Comparison of ENCODE assay signal across 22 cellular contexts in the genomic region with DNA sequence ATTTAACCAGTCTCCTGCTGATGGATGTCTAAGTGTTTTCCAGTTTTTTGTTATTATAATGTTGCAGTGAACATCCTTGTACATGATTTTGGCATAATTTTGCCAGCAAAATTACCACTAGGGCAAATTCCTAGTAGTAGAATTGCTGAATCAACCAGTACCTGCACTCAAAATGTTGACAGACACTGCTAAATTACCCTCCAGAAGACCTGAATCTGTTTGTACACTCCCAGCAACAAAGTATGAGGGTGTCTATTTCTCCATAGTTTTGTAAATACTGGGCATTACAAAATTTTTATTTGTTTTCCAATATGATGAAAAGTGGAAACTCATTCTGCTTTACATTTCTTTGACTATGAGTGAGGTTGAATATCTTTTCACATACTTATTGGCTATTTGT. TPM values are rescaled to one million over a fixed set of nuclear protein-coding genes. Genes with fewer than 3 reads are reported as not detected.
DNase-seq lines count a peak whose midpoint lies in the region; ATAC-seq, FAIRE-seq and TF ChIP-seq lines count a peak whose summit lies in the region.
"Had no signal": no experiment of that assay in that cellular context is flagged by ENCODE, and none has a peak within 500 bp of the region (broad histone marks: within the 10 kb centered on the region; RNA-seq: fewer than 3 reads in every experiment).

No MANE protein-coding gene starts in this region.

- DNase-seq in HepG2 (ENCODE audit: low spot score) (no peak), Panc1 (ENCODE audit: low read depth, low spot score) (no peak), right lobe of liver (no peak), neuronal stem cell (ENCODE audit: low spot score) (no peak)
- no peak for DNase-seq in activated naive CD4-positive, alpha-beta T cell treated with anti-CD3 and anti-CD28 coated beads for 36 hours
- DNase-seq: 8988T; AML-193; Caco-2; Calu3; CD4-positive, alpha-beta T cell; CD8-positive, alpha-beta T cell; DMS79 treated with DMSO at 0.1 percent for 48 hours; GF-D8 had no signal

- H2BK12ac ChIP-seq in neuronal stem cell (ENCODE audit: low read length): no peak overlapping the region

- H3K27me3 Mint-ChIP-seq in activated naive CD4-positive, alpha-beta T cell treated with anti-CD3 and anti-CD28 coated beads for 36 hours (ENCODE audit: low read depth): no peaks in the 10 kb centered on the region
- H3K27me3 Mint-ChIP-seq: CD4-positive, alpha-beta T cell had no signal

- TF ChIP-seq EP300 in HepG2 (IDR thresholded peaks at IDR 0.05; ENCODE audit: low read depth in 2 of 2, low read length in 2 of 2): no peak
- TF ChIP-seq EP300 in HepG2 (CRISPR knock-in tag; IDR thresholded peaks at IDR 0.05; ENCODE audit: borderline replicate concordance): no peak

- intact Hi-C loops in HepG2 (cut with micrococcal nuclease; ENCODE audit: unreplicated experiment) (no loop called here), Panc1 (cut with micrococcal nuclease; ENCODE audit: unreplicated experiment) (no loop called here), right lobe of liver (cut with DNase I) (no loop called here)
- intact Hi-C loops in activated naive CD4-positive, alpha-beta T cell treated with anti-CD3 and anti-CD28 coated beads for 36 hours (cut with micrococcal nuclease): no loop called here

- H2AFZ ChIP-seq in HepG2 (ENCODE audit: low read length) (no peak overlapping the region), neuronal stem cell (ENCODE audit: low read length) (no peak overlapping the region)

- H3K9me3 Mint-ChIP-seq in activated naive CD4-positive, alpha-beta T cell treated with anti-CD3 and anti-CD28 coated beads for 36 hours: no peaks in the 10 kb centered on the region
- H3K9me3 Mint-ChIP-seq: CD4-positive, alpha-beta T cell; CD8-positive, alpha-beta T cell had no signal

- TF ChIP-seq CTCF in liver (IDR thresholded peaks at IDR 0.05; ENCODE audit: low read depth, low read length, missing input control) (no peak), HepG2 (CRISPR knock-in tag; IDR thresholded peaks at IDR 0.05) (no peak), Panc1 (IDR thresholded peaks at IDR 0.05) (no peak), right lobe of liver (IDR thresholded peaks at IDR 0.05) (no peak)

- H3K4me1 ChIP-seq in liver (ENCODE audit: control insufficient read depth in 4 of 4, insufficient read depth in 4 of 4, low read length in 3 of 4) (peaks cover 4 to 22% (median 17%) of the 10 kb centered on the region in 4 donors), HepG2 (ENCODE audit: insufficient read depth, low read length) (peaks cover 28% of the 10 kb centered on the region), Panc1 (ENCODE audit: control insufficient read depth, insufficient read depth, low read length) (peaks cover 29% of the 10 kb centered on the region), right lobe of liver (peaks cover 0 to 35% (median 4%) of the 10 kb centered on the region in 4 donors), neuronal stem cell (ENCODE audit: control insufficient read depth in 2 of 2, insufficient read depth in 1 of 2, low read depth in 1 of 2, low read length in 2 of 2) (peaks cover 7 to 13% of the 10 kb centered on the region in 2 donors)
- H3K4me1 ChIP-seq: Caco-2 had no signal

- H3K14ac ChIP-seq in neuronal stem cell (ENCODE audit: low read length): no peak overlapping the region

- H3K9ac ChIP-seq in liver (ENCODE audit: low read depth in 1 of 2, low read length in 2 of 2) (no peak overlapping the region), HepG2 (ENCODE audit: insufficient read depth, low read depth, low read length) (no peak overlapping the region), neuronal stem cell (ENCODE audit: low read depth, low read length, poor library complexity) (no peak overlapping the region)
- H3K9ac ChIP-seq: BLaER1 treated with 17β-estradiol and CSF1 and Interleukin-3, amounts not matched to agents 10 nM and 100 nM had no signal

- H3K27ac ChIP-seq in liver (ENCODE audit: low read depth in 1 of 2, low read length in 2 of 2): peak overlapping the region in 1 of 2 donors; percentile 7
- no peak overlapping the region for H3K27ac ChIP-seq in HepG2 (ENCODE audit: extremely low read length, insufficient read depth, low read length)
- peak overlapping the region; percentile 59; the same call in 1 of the 2 replicates for H3K27ac ChIP-seq in Panc1 (ENCODE audit: low read length)
- H3K27ac ChIP-seq in right lobe of liver: no peak overlapping the region
- no peak overlapping the region for H3K27ac ChIP-seq in neuronal stem cell (replicated peaks; ENCODE audit: low read length)
- H3K27ac ChIP-seq: BLaER1 treated with 17β-estradiol and CSF1 and Interleukin-3, amounts not matched to agents 10 nM and 100 nM; C4-2B had no signal

- H4K8ac ChIP-seq in neuronal stem cell (ENCODE audit: low read depth, low read length): no peak overlapping the region

- H4K91ac ChIP-seq in neuronal stem cell (ENCODE audit: low read depth, low read length, poor library complexity): no peak overlapping the region

- POLR2A ChIA-PET in HepG2 (lab: Yijun Ruan, JAX) (no interaction called here), Panc1 (lab: Charles Lee) (no interaction called here)

- H3K9me3 ChIP-seq in liver (ENCODE audit: control insufficient read depth in 4 of 4, low read length in 3 of 4): no peaks in the 10 kb centered on the region
- no peaks in the 10 kb centered on the region for H3K9me3 ChIP-seq in HepG2 (ENCODE audit: low read length)
- H3K9me3 ChIP-seq in Panc1 (ENCODE audit: control insufficient read depth, insufficient read depth, low read depth, low read length): no peaks in the 10 kb centered on the region
- H3K9me3 ChIP-seq in right lobe of liver: no peaks in the 10 kb centered on the region
- no peaks in the 10 kb centered on the region for H3K9me3 ChIP-seq in neuronal stem cell (replicated peaks in 1 of 2; ENCODE audit: control insufficient read depth in 2 of 2, insufficient read depth in 1 of 2, low read depth in 1 of 2, low read length in 2 of 2)
- H3K9me3 ChIP-seq: Caco-2 had no signal

- no peaks in the 10 kb centered on the region for H4K20me1 ChIP-seq in HepG2 (ENCODE audit: insufficient read depth, low read length)
- H4K20me1 ChIP-seq: BLaER1 treated with 17β-estradiol and CSF1 and Interleukin-3, amounts not matched to agents 10 nM and 100 nM had no signal

- no peaks in the 10 kb centered on the region for H3K36me3 Mint-ChIP-seq in activated naive CD4-positive, alpha-beta T cell treated with anti-CD3 and anti-CD28 coated beads for 36 hours (ENCODE audit: low read depth)
- H3K36me3 Mint-ChIP-seq: CD8-positive, alpha-beta T cell had no signal

- H2BK15ac ChIP-seq in neuronal stem cell (ENCODE audit: low read length): no peak overlapping the region

- H3K27me3 ChIP-seq in liver (ENCODE audit: control insufficient read depth in 4 of 4, insufficient read depth in 4 of 4, low read length in 3 of 4) (no peaks in the 10 kb centered on the region), HepG2 (ENCODE audit: control insufficient read depth in 1 of 2, insufficient read depth in 2 of 2, low read length in 2 of 2) (peaks cover 2 to 14% of the 10 kb centered on the region in 2 experiments; a peak in 3 of 5 replicates), Panc1 (ENCODE audit: control insufficient read depth, insufficient read depth, low read length) (no peaks in the 10 kb centered on the region), right lobe of liver (no peaks in the 10 kb centered on the region), neuronal stem cell (ENCODE audit: control insufficient read depth in 3 of 3, insufficient read depth in 3 of 3, low read depth in 1 of 3, low read length in 3 of 3) (peaks cover 0 to 4% (median 0%) of the 10 kb centered on the region in 3 experiments)
- H3K27me3 ChIP-seq: BLaER1 treated with 17β-estradiol and CSF1 and Interleukin-3, amounts not matched to agents 10 nM and 100 nM had no signal

- in situ Hi-C loops in HepG2 (cut with HindIII; ENCODE audit: extremely low pct_ligation_motif_present, low pct_unique_long_range_greater_than_20kb): no loop called here
- in situ Hi-C loops in Panc1 (cut with HindIII; ENCODE audit: low pct_unique_long_range_greater_than_20kb, low sequenced_read_pairs): loop anchor here (25.0 kb wide), 1 partner anchor 115 kb away; a partner anchor contains a TSS

- no peaks in the 10 kb centered on the region for H3K79me2 ChIP-seq in HepG2 (ENCODE audit: insufficient read depth, low read length)

- H3K4me2 ChIP-seq in HepG2 (ENCODE audit: low read depth, low read length) (no peak overlapping the region), neuronal stem cell (ENCODE audit: insufficient read depth, low read length, poor library complexity, severe bottlenecking) (no peak overlapping the region)
- H3K4me2 ChIP-seq: BLaER1 treated with 17β-estradiol and CSF1 and Interleukin-3, amounts not matched to agents 10 nM and 100 nM had no signal

- no peak overlapping the region for H2BK5ac ChIP-seq in neuronal stem cell (ENCODE audit: low read length)

- TF ChIP-seq RAD21 in liver (IDR thresholded peaks at IDR 0.05) (no peak), HepG2 (CRISPR knock-in tag; IDR thresholded peaks at IDR 0.05) (no peak)

- H3K27ac Mint-ChIP-seq in activated naive CD4-positive, alpha-beta T cell treated with anti-CD3 and anti-CD28 coated beads for 36 hours: no peak overlapping the region
- H3K27ac Mint-ChIP-seq: B cell; CD4-positive, alpha-beta T cell; CD8-positive, alpha-beta T cell had no signal

- no peak overlapping the region for H3K4ac ChIP-seq in neuronal stem cell (ENCODE audit: low read length)

- H3K4me1 Mint-ChIP-seq in activated naive CD4-positive, alpha-beta T cell treated with anti-CD3 and anti-CD28 coated beads for 36 hours (ENCODE audit: low read depth): peaks cover 3% of the 10 kb centered on the region

- no peak overlapping the region for H3K18ac ChIP-seq in neuronal stem cell (ENCODE audit: low read length)

- CTCF ChIA-PET in HepG2 (lab: Yijun Ruan, JAX; ENCODE audit: low intra/inter-chr PET ratio, low total read pairs) (no interaction called here), Panc1 (lab: Charles Lee) (no interaction called here)
- CTCF ChIA-PET in activated naive CD4-positive, alpha-beta T cell treated with anti-CD3 and anti-CD28 coated beads for 36 hours (lab: Charles Lee): no interaction called here

- no peak for FAIRE-seq in HepG2 (lab: Jason Lieb, UNC)
- FAIRE-seq: A204.1, D721Med, G401.6, GM12891, GM19239 had no signal

- H3K23ac ChIP-seq in neuronal stem cell (ENCODE audit: low read depth, low read length, poor library complexity): no peak overlapping the region

- no peaks in the 10 kb centered on the region for H3K79me1 ChIP-seq in neuronal stem cell (ENCODE audit: low read depth, low read length)

- no peak overlapping the region for H3K4me3 Mint-ChIP-seq in activated naive CD4-positive, alpha-beta T cell treated with anti-CD3 and anti-CD28 coated beads for 36 hours
- H3K4me3 Mint-ChIP-seq: B cell; CD4-positive, alpha-beta T cell; CD8-positive, alpha-beta T cell had no signal

- TF ChIP-seq POLR2A in HepG2 (IDR thresholded peaks at IDR 0.05; ENCODE audit: insufficient read depth in 1 of 2, low read depth in 2 of 2, low read length in 2 of 2): no peak
- no peak for TF ChIP-seq POLR2A in right lobe of liver (IDR thresholded peaks at IDR 0.05)

- no peaks in the 10 kb centered on the region for H3K36me3 ChIP-seq in liver (ENCODE audit: control insufficient read depth in 4 of 4, insufficient read depth in 3 of 4, low read depth in 1 of 4, low read length in 3 of 4)
- H3K36me3 ChIP-seq in HepG2 (replicated peaks in 1 of 2; ENCODE audit: control insufficient read depth in 1 of 2, insufficient read depth in 2 of 2, low read length in 2 of 2): no peaks in the 10 kb centered on the region
- H3K36me3 ChIP-seq in Panc1 (ENCODE audit: control insufficient read depth, insufficient read depth, low read length): no peaks in the 10 kb centered on the region
- H3K36me3 ChIP-seq in right lobe of liver: no peaks in the 10 kb centered on the region
- H3K36me3 ChIP-seq in neuronal stem cell (replicated peaks in 1 of 2; ENCODE audit: control insufficient read depth in 2 of 2, insufficient read depth in 2 of 2, low read length in 2 of 2): no peaks in the 10 kb centered on the region
- H3K36me3 ChIP-seq: BLaER1 treated with 17β-estradiol and CSF1 and Interleukin-3, amounts not matched to agents 10 nM and 100 nM had no signal

- H2BK120ac ChIP-seq in neuronal stem cell (ENCODE audit: low read depth, low read length): no peak overlapping the region

- H3K4me3 ChIP-seq in liver (ENCODE audit: low read depth in 1 of 3, low read length in 3 of 3): no peak overlapping the region
- no peak overlapping the region for H3K4me3 ChIP-seq in HepG2 (replicated peaks in 1 of 3; ENCODE audit: insufficient read depth in 1 of 3, low read depth in 2 of 3, low read length in 3 of 3)
- no peak overlapping the region for H3K4me3 ChIP-seq in Panc1 (ENCODE audit: low read depth in 2 of 2, low read length in 2 of 2)
- H3K4me3 ChIP-seq in right lobe of liver: no peak overlapping the region
- H3K4me3 ChIP-seq in neuronal stem cell (ENCODE audit: low read length in 2 of 2): no peak overlapping the region
- H3K4me3 ChIP-seq: BLaER1 treated with 17β-estradiol and CSF1 and Interleukin-3, amounts not matched to agents 10 nM and 100 nM had no signal

- H2AK5ac ChIP-seq in neuronal stem cell (ENCODE audit: low read depth, low read length): no peak overlapping the region

- no TSS peak for BruUV-seq in HepG2 (replicated peaks; lab: Mats Ljungman, UMichigan)
- BruUV-seq in Panc1 (replicated peaks; lab: Mats Ljungman, UMichigan): no TSS peak

- ATAC-seq in HepG2: no peak
- no peak for ATAC-seq in Panc1
- ATAC-seq in right lobe of liver: peak; percentile 18 to 58 (median 51)
- ATAC-seq: CD8-positive, alpha-beta T cell had no signal

RNA-seq across cellular contexts. Expression of a gene that starts 11.2 kb away (rescaled TPM):
- total RNA-seq in liver (100 to 1,000 TPM in 1 of 2 donors, 10 to 100 TPM in 1; 60.5 to 104 TPM), HepG2 (2016; rRNA removed; fragmentation: Illumina TruSeq; extraction: Trizol) (55.8 and 155 TPM in 2 replicates), Panc1 (2021; ENCODE audit: unreplicated experiment) (547 TPM), right lobe of liver (100 to 1,000 TPM in 3 of 6 experiments, 10 to 100 TPM in 3; 57.8 to 118 (median 102) TPM)
- polyA plus RNA-seq in liver (10 to 100 TPM; 48.3 to 99.3 TPM), HepG2 (2011; rRNA removed) (331 and 367 TPM in 2 replicates)
- 17.0 and 17.4 TPM in 2 replicates for total RNA-seq in HepG2 (2016; cell fraction: cytosol; rRNA removed; fragmentation: Illumina TruSeq; extraction: Trizol; ENCODE audit: low read depth)
- total RNA-seq in HepG2 (2016; cell fraction: insoluble cytoplasmic fraction; rRNA removed; fragmentation: Illumina TruSeq; extraction: Trizol): 56.1 and 159 TPM in 2 replicates
- total RNA-seq in HepG2 (2016; cell fraction: membrane; rRNA removed; fragmentation: Illumina TruSeq; extraction: Trizol): 24.5 and 25.4 TPM in 2 replicates
- 512 and 527 TPM in 2 replicates for total RNA-seq in HepG2 (2016; cell fraction: nucleus; rRNA removed; fragmentation: Illumina TruSeq; extraction: Trizol)
- polyA plus RNA-seq in HepG2 (2011; cell fraction: cytosol; rRNA removed): 57.6 and 71.2 TPM in 2 replicates
- polyA plus RNA-seq in HepG2 (2011; cell fraction: nucleus; rRNA removed): 1,062 and 1,322 TPM in 2 replicates
- polyA plus RNA-seq in HepG2 (2012): 226 and 241 TPM in 2 replicates
- polyA plus RNA-seq in HepG2 (2016; cell fraction: cytosol; fragmentation: Illumina TruSeq; extraction: Trizol; ENCODE audit: low read depth): 3.7 and 4.3 TPM in 2 replicates
- polyA plus RNA-seq in HepG2 (2016; cell fraction: insoluble cytoplasmic fraction; fragmentation: Illumina TruSeq; extraction: Trizol; ENCODE audit: low read depth): 67.1 and 68.7 TPM in 2 replicates
- polyA plus RNA-seq in HepG2 (2016; cell fraction: membrane; fragmentation: Illumina TruSeq; extraction: Trizol; ENCODE audit: low read depth): 13.5 TPM in 2 replicates
- 1,060 and 1,066 TPM in 2 replicates for polyA plus RNA-seq in HepG2 (2016; cell fraction: nucleus; fragmentation: Illumina TruSeq; extraction: Trizol; ENCODE audit: insufficient read depth, low read depth)
- 260 and 404 TPM in 2 replicates for polyA minus RNA-seq in HepG2 (2011; rRNA and poly(A)+ RNA removed; ENCODE audit: low replicate concordance)
- polyA minus RNA-seq in HepG2 (2011; cell fraction: cytosol; rRNA and poly(A)+ RNA removed): 43.2 and 67.4 TPM in 2 replicates
- polyA minus RNA-seq in HepG2 (2011; cell fraction: nucleus; rRNA and poly(A)+ RNA removed): 961 and 1,136 TPM in 2 replicates
- polyA plus RNA-seq in Panc1 (2012; ENCODE audit: insufficient read length): 391 TPM
- total RNA-seq in activated naive CD4-positive, alpha-beta T cell treated with anti-CD3 and anti-CD28 coated beads for 36 hours: 100 to 1,000 TPM; 221 to 228 TPM
- 158 TPM for polyA plus RNA-seq in neuronal stem cell (2013, experiment 1 of 2)
- 153 TPM for polyA plus RNA-seq in neuronal stem cell (2013, experiment 2 of 2)

RNA-seq across cellular contexts. Expression of a gene that starts 33.5 kb away (rescaled TPM):
- total RNA-seq in liver: 100 to 1,000 TPM in 1 of 2 donors, 10 to 100 TPM in 1; 77.5 to 189 TPM
- 100 to 1,000 TPM in 1 of 2 donors, 10 to 100 TPM in 1; 67.3 to 103 TPM for polyA plus RNA-seq in liver
- 51.3 and 103 TPM in 2 replicates for total RNA-seq in HepG2 (2016; rRNA removed; fragmentation: Illumina TruSeq; extraction: Trizol)
- 17.1 and 22.7 TPM in 2 replicates for total RNA-seq in HepG2 (2016; cell fraction: cytosol; rRNA removed; fragmentation: Illumina TruSeq; extraction: Trizol; ENCODE audit: low read depth)
- total RNA-seq in HepG2 (2016; cell fraction: insoluble cytoplasmic fraction; rRNA removed; fragmentation: Illumina TruSeq; extraction: Trizol): 48.3 and 106 TPM in 2 replicates
- 29.4 and 31.6 TPM in 2 replicates for total RNA-seq in HepG2 (2016; cell fraction: membrane; rRNA removed; fragmentation: Illumina TruSeq; extraction: Trizol)
- total RNA-seq in HepG2 (2016; cell fraction: nucleus; rRNA removed; fragmentation: Illumina TruSeq; extraction: Trizol): 105 and 118 TPM in 2 replicates
- 72.5 and 74.9 TPM in 2 replicates for polyA plus RNA-seq in HepG2 (2011; rRNA removed)
- 69.2 and 77.6 TPM in 2 replicates for polyA plus RNA-seq in HepG2 (2011; cell fraction: cytosol; rRNA removed)
- 125 and 131 TPM in 2 replicates for polyA plus RNA-seq in HepG2 (2011; cell fraction: nucleus; rRNA removed)
- 61.2 and 76.7 TPM in 2 replicates for polyA plus RNA-seq in HepG2 (2012)
- polyA plus RNA-seq in HepG2 (2016; cell fraction: cytosol; fragmentation: Illumina TruSeq; extraction: Trizol; ENCODE audit: low read depth): 13.3 and 16.7 TPM in 2 replicates
- 30.8 and 40.7 TPM in 2 replicates for polyA plus RNA-seq in HepG2 (2016; cell fraction: insoluble cytoplasmic fraction; fragmentation: Illumina TruSeq; extraction: Trizol; ENCODE audit: low read depth)
- 17.3 and 20.9 TPM in 2 replicates for polyA plus RNA-seq in HepG2 (2016; cell fraction: membrane; fragmentation: Illumina TruSeq; extraction: Trizol; ENCODE audit: low read depth)
- polyA plus RNA-seq in HepG2 (2016; cell fraction: nucleus; fragmentation: Illumina TruSeq; extraction: Trizol; ENCODE audit: insufficient read depth, low read depth): 107 and 111 TPM in 2 replicates
- 104 and 294 TPM in 2 replicates for polyA minus RNA-seq in HepG2 (2011; rRNA and poly(A)+ RNA removed; ENCODE audit: low replicate concordance)
- polyA minus RNA-seq in HepG2 (2011; cell fraction: cytosol; rRNA and poly(A)+ RNA removed): 49.5 and 52.3 TPM in 2 replicates
- polyA minus RNA-seq in HepG2 (2011; cell fraction: nucleus; rRNA and poly(A)+ RNA removed): 129 and 159 TPM in 2 replicates
- total RNA-seq in Panc1 (2021; ENCODE audit: unreplicated experiment): 64.1 TPM
- 44.9 TPM for polyA plus RNA-seq in Panc1 (2012; ENCODE audit: insufficient read length)
- 100 to 1,000 TPM in 4 of 6 experiments, 10 to 100 TPM in 2; 89.6 to 238 (median 183) TPM for total RNA-seq in right lobe of liver
- total RNA-seq in activated naive CD4-positive, alpha-beta T cell treated with anti-CD3 and anti-CD28 coated beads for 36 hours: 10 to 100 TPM; 17.5 to 18.8 TPM
- 22.7 TPM for polyA plus RNA-seq in neuronal stem cell (2013, experiment 1 of 2)
- 22.4 TPM for polyA plus RNA-seq in neuronal stem cell (2013, experiment 2 of 2)

RNA-seq across cellular contexts. Expression of a gene that starts 49.6 kb away (rescaled TPM):
- total RNA-seq in liver (10 to 100 TPM; 29.2 to 50.8 TPM), HepG2 (2016; rRNA removed; fragmentation: Illumina TruSeq; extraction: Trizol) (83.3 and 97.0 TPM in 2 replicates), Panc1 (2021; ENCODE audit: unreplicated experiment) (93.2 TPM), right lobe of liver (100 to 1,000 TPM in 1 of 6 experiments, 10 to 100 TPM in 5; 59.5 to 107 (median 74.5) TPM)
- polyA plus RNA-seq in liver (100 to 1,000 TPM; 108 to 140 TPM), HepG2 (2011; rRNA removed) (151 and 157 TPM in 2 replicates)
- 33.0 and 34.9 TPM in 2 replicates for total RNA-seq in HepG2 (2016; cell fraction: cytosol; rRNA removed; fragmentation: Illumina TruSeq; extraction: Trizol; ENCODE audit: low read depth)
- total RNA-seq in HepG2 (2016; cell fraction: insoluble cytoplasmic fraction; rRNA removed; fragmentation: Illumina TruSeq; extraction: Trizol): 91.8 and 96.6 TPM in 2 replicates
- 38.7 and 40.7 TPM in 2 replicates for total RNA-seq in HepG2 (2016; cell fraction: membrane; rRNA removed; fragmentation: Illumina TruSeq; extraction: Trizol)
- 36.3 and 40.3 TPM in 2 replicates for total RNA-seq in HepG2 (2016; cell fraction: nucleus; rRNA removed; fragmentation: Illumina TruSeq; extraction: Trizol)
- 149 and 196 TPM in 2 replicates for polyA plus RNA-seq in HepG2 (2011; cell fraction: cytosol; rRNA removed)
- 67.9 and 94.0 TPM in 2 replicates for polyA plus RNA-seq in HepG2 (2011; cell fraction: nucleus; rRNA removed)
- polyA plus RNA-seq in HepG2 (2012): 146 and 149 TPM in 2 replicates
- 45.1 and 52.0 TPM in 2 replicates for polyA plus RNA-seq in HepG2 (2016; cell fraction: cytosol; fragmentation: Illumina TruSeq; extraction: Trizol; ENCODE audit: low read depth)
- polyA plus RNA-seq in HepG2 (2016; cell fraction: insoluble cytoplasmic fraction; fragmentation: Illumina TruSeq; extraction: Trizol; ENCODE audit: low read depth): 141 and 157 TPM in 2 replicates
- 48.0 and 51.7 TPM in 2 replicates for polyA plus RNA-seq in HepG2 (2016; cell fraction: membrane; fragmentation: Illumina TruSeq; extraction: Trizol; ENCODE audit: low read depth)
- 89.3 and 90.1 TPM in 2 replicates for polyA plus RNA-seq in HepG2 (2016; cell fraction: nucleus; fragmentation: Illumina TruSeq; extraction: Trizol; ENCODE audit: insufficient read depth, low read depth)
- 33.8 and 60.6 TPM in 2 replicates for polyA minus RNA-seq in HepG2 (2011; rRNA and poly(A)+ RNA removed; ENCODE audit: low replicate concordance)
- polyA minus RNA-seq in HepG2 (2011; cell fraction: cytosol; rRNA and poly(A)+ RNA removed): 17.8 and 20.1 TPM in 2 replicates
- polyA minus RNA-seq in HepG2 (2011; cell fraction: nucleus; rRNA and poly(A)+ RNA removed): 16.2 and 24.6 TPM in 2 replicates
- 113 TPM for polyA plus RNA-seq in Panc1 (2012; ENCODE audit: insufficient read length)
- total RNA-seq in activated naive CD4-positive, alpha-beta T cell treated with anti-CD3 and anti-CD28 coated beads for 36 hours: 100 to 1,000 TPM in 1 of 2 experiments, 10 to 100 TPM in 1; 98.7 to 102 TPM
- 4.0 TPM for polyA plus RNA-seq in neuronal stem cell (2013, experiment 1 of 2)
- 4.0 TPM for polyA plus RNA-seq in neuronal stem cell (2013, experiment 2 of 2)

RNA-seq across cellular contexts. Expression of a gene that starts 56.4 kb away (rescaled TPM):
- 10 to 100 TPM in 1 of 2 donors, 1 to 10 TPM in 1; 9.7 to 11.3 TPM for total RNA-seq in liver
- polyA plus RNA-seq in liver: 10 to 100 TPM; 69.1 to 74.6 TPM
- total RNA-seq in HepG2 (2016; rRNA removed; fragmentation: Illumina TruSeq; extraction: Trizol): 7.2 and 9.0 TPM in 2 replicates
- 13.9 and 18.3 TPM in 2 replicates for total RNA-seq in HepG2 (2016; cell fraction: cytosol; rRNA removed; fragmentation: Illumina TruSeq; extraction: Trizol; ENCODE audit: low read depth)
- total RNA-seq in HepG2 (2016; cell fraction: insoluble cytoplasmic fraction; rRNA removed; fragmentation: Illumina TruSeq; extraction: Trizol): 7.1 and 9.2 TPM in 2 replicates
- 12.5 and 15.9 TPM in 2 replicates for total RNA-seq in HepG2 (2016; cell fraction: membrane; rRNA removed; fragmentation: Illumina TruSeq; extraction: Trizol)
- total RNA-seq in HepG2 (2016; cell fraction: nucleus; rRNA removed; fragmentation: Illumina TruSeq; extraction: Trizol): 3.2 and 4.0 TPM in 2 replicates
- 56.7 and 68.6 TPM in 2 replicates for polyA plus RNA-seq in HepG2 (2011; rRNA removed)
- polyA plus RNA-seq in HepG2 (2011; cell fraction: cytosol; rRNA removed): 87.7 and 90.8 TPM in 2 replicates
- polyA plus RNA-seq in HepG2 (2011; cell fraction: nucleus; rRNA removed): 35.8 and 44.7 TPM in 2 replicates
- 39.4 and 46.3 TPM in 2 replicates for polyA plus RNA-seq in HepG2 (2012)
- 27.3 and 33.3 TPM in 2 replicates for polyA plus RNA-seq in HepG2 (2016; cell fraction: cytosol; fragmentation: Illumina TruSeq; extraction: Trizol; ENCODE audit: low read depth)
- 20.9 and 22.2 TPM in 2 replicates for polyA plus RNA-seq in HepG2 (2016; cell fraction: insoluble cytoplasmic fraction; fragmentation: Illumina TruSeq; extraction: Trizol; ENCODE audit: low read depth)
- 21.7 and 27.9 TPM in 2 replicates for polyA plus RNA-seq in HepG2 (2016; cell fraction: membrane; fragmentation: Illumina TruSeq; extraction: Trizol; ENCODE audit: low read depth)
- 11.7 and 13.5 TPM in 2 replicates for polyA plus RNA-seq in HepG2 (2016; cell fraction: nucleus; fragmentation: Illumina TruSeq; extraction: Trizol; ENCODE audit: insufficient read depth, low read depth)
- 5.5 and 44.4 TPM in 2 replicates for polyA minus RNA-seq in HepG2 (2011; rRNA and poly(A)+ RNA removed; ENCODE audit: low replicate concordance)
- 7.3 and 9.1 TPM in 2 replicates for polyA minus RNA-seq in HepG2 (2011; cell fraction: cytosol; rRNA and poly(A)+ RNA removed)
- 2.0 and 4.9 TPM in 2 replicates for polyA minus RNA-seq in HepG2 (2011; cell fraction: nucleus; rRNA and poly(A)+ RNA removed)
- 21.3 TPM for total RNA-seq in Panc1 (2021; ENCODE audit: unreplicated experiment)
- polyA plus RNA-seq in Panc1 (2012; ENCODE audit: insufficient read length): 47.7 TPM
- total RNA-seq in right lobe of liver: 10 to 100 TPM; 27.2 to 50.1 (median 34.7) TPM
- total RNA-seq in activated naive CD4-positive, alpha-beta T cell treated with anti-CD3 and anti-CD28 coated beads for 36 hours: 10 to 100 TPM; 18.4 to 21.8 TPM
- 5.7 TPM for polyA plus RNA-seq in neuronal stem cell (2013, experiment 1 of 2)
- polyA plus RNA-seq in neuronal stem cell (2013, experiment 2 of 2): 5.8 TPM

Comparison
In these comparisons a context has a peak if more than half of its experiments do, and no peak if none do; other contexts are left out.
1. ATAC-seq: peak in right lobe of liver (4 of 4); none in HepG2 (single experiment) and Panc1 (single experiment).